Comparison of ENCODE assay signal across 1 cellular context in genomic region chr7:32888505-32888904, GRCh38.
TF ChIP-seq lines count a peak whose summit lies in the region.

No MANE protein-coding gene starts in this region.

TF ChIP-seq in SK-N-SH, 30 proteins besides CTCF, POLR2A, EP300 and RAD21 (continued from another document):
- TF ChIP-seq GABPA (IDR thresholded peaks at IDR 0.05; ENCODE audit: low read depth) (no peak), NRF1 (IDR thresholded peaks at IDR 0.05; ENCODE audit: low read depth, low read length) (no peak), POLR2AphosphoS5 (IDR thresholded peaks at IDR 0.05; ENCODE audit: low read depth, low read length) (no peak), RXRA (IDR thresholded peaks at IDR 0.05; ENCODE audit: borderline replicate concordance, low read depth) (no peak), MAX (IDR thresholded peaks at IDR 0.05; ENCODE audit: low read depth) (no peak), TCF12 (IDR thresholded peaks at IDR 0.05) (no peak), ZBTB33 (IDR thresholded peaks at IDR 0.05; ENCODE audit: borderline replicate concordance, low read depth) (no peak), USF1 (IDR thresholded peaks at IDR 0.05; ENCODE audit: borderline replicate concordance, low read depth) (no peak)
